18 cellular contexts compared by ENCODE assay signal in the genomic region with DNA sequence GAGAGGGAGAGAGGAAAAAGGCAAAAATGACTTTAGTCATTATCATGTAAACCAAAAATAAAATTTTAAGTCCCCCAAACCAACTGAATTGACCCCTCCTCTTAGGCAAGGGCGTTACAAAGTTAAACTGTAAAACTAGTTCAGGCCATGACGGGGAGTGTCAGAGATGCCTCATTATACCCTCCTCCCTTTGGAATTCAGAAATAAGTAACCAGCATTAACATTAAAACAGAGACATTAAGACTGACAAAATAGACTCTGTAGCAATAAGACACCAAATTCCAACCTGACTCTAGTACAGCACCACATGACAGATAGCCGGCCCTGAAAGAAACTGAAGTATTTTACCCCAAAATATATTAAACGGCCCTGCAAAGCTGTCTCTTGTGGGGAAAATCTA.
A peak's percentile ranks its signal among the peaks of the same experiment; 100 is the strongest.
DNase-seq lines count a peak whose midpoint lies in the region; ATAC-seq, FAIRE-seq and TF ChIP-seq lines count a peak whose summit lies in the region.
"Had no signal": no experiment of that assay in that cellular context is flagged by ENCODE, and none has a peak within 500 bp of the region (broad histone marks: within the 10 kb centered on the region; RNA-seq: fewer than 3 reads in every experiment).

No MANE protein-coding gene starts in this region.

- no CpG with 5 or more reads among the region's 4 CpGs for WGBS in mesendoderm (ENCODE audit: extremely low coverage, insufficient coverage, low lambda C conversion rate)

- no peak overlapping the region for H2BK120ac ChIP-seq in mesendoderm (ENCODE audit: low read depth, low read length)

- peaks cover 13% of the 10 kb centered on the region for H3K4me1 Mint-ChIP-seq in GM23338
- peaks cover 0 to 2% (median 0%) of the 10 kb centered on the region in 4 donors for H3K4me1 Mint-ChIP-seq in naive thymus-derived CD8-positive, alpha-beta T cell
- H3K4me1 Mint-ChIP-seq: CD8-positive, alpha-beta memory T cell; IgD-negative memory B cell had no signal

- peak; percentile 71 for FAIRE-seq in kidney (lab: Jason Lieb, UNC)
- FAIRE-seq: GM18507, H1 had no signal

- H3K4me2 ChIP-seq in GM23338 (peak overlapping the region; percentile 58), mesendoderm (ENCODE audit: low read length) (no peak overlapping the region)
- H3K4me2 ChIP-seq: BLaER1 had no signal

- peaks cover 10% of the 10 kb centered on the region; the same call in 1 of the 2 replicates for H3K9me2 ChIP-seq in GM23338 (ENCODE audit: insufficient read depth)

- no peak overlapping the region for H2AK5ac ChIP-seq in mesendoderm (ENCODE audit: low read length)

- H3K27ac ChIP-seq in GM23338 (ENCODE audit: low read depth), result peak overlapping the region; percentile 83
- peak overlapping the region; percentile 71; the same call in 1 of the 2 replicates for H3K27ac ChIP-seq in SK-N-MC
- peak overlapping the region; percentile 51 to 65 for H3K27ac ChIP-seq in kidney (ENCODE audit: low read depth in 2 of 2, low read length in 2 of 2)
- peak overlapping the region; percentile 44 for H3K27ac ChIP-seq in mesendoderm (ENCODE audit: low read depth, low read length)
- H3K27ac ChIP-seq: BLaER1, HL-60 had no signal

- no peaks in the 10 kb centered on the region for H4K20me1 ChIP-seq in GM23338 (replicated peaks; ENCODE audit: insufficient read depth)
- H4K20me1 ChIP-seq: BLaER1 had no signal

- H4K8ac ChIP-seq in mesendoderm (ENCODE audit: low read depth, low read length), result peak overlapping the region; percentile 86

- H3K79me2 ChIP-seq in GM23338 (replicated peaks; ENCODE audit: insufficient read depth) (no peaks in the 10 kb centered on the region), mesendoderm (ENCODE audit: control insufficient read depth, insufficient read depth, low read length) (no peaks in the 10 kb centered on the region)

- intact Hi-C loops in kidney (cut with DNase I) (no loop called here), sciatic nerve (cut with DNase I) (no loop called here)

- no peak overlapping the region for H3K23ac ChIP-seq in mesendoderm (ENCODE audit: low read length)

- H3K9me3 ChIP-seq in SK-N-MC (ENCODE audit: low read depth, low read length), result no peaks in the 10 kb centered on the region
- no peaks in the 10 kb centered on the region for H3K9me3 ChIP-seq in kidney (ENCODE audit: control insufficient read depth in 1 of 2, low read length in 2 of 2)
- H3K9me3 ChIP-seq: BLaER1, Caco-2 had no signal

- peak overlapping the region; percentile 39 for H3K18ac ChIP-seq in mesendoderm (ENCODE audit: low read length)

- no peak overlapping the region for H3K4ac ChIP-seq in mesendoderm (ENCODE audit: low read depth, low read length)

- no peak overlapping the region for H4K5ac ChIP-seq in mesendoderm (ENCODE audit: low read length)

- H2BK15ac ChIP-seq in mesendoderm (replicated peaks; ENCODE audit: low read depth), result no peak overlapping the region

- H3K9ac ChIP-seq in SK-N-MC (ENCODE audit: insufficient read length) (no peak overlapping the region), kidney (ENCODE audit: low read length in 2 of 2) (no peak overlapping the region), mesendoderm (ENCODE audit: low read length) (no peak overlapping the region)
- H3K9ac ChIP-seq: BLaER1 had no signal

- POLR2A ChIA-PET in naive thymus-derived CD8-positive, alpha-beta T cell (lab: Charles Lee), result no interaction called here

- no peak; the same call in 1 of the 3 replicates for ATAC-seq in GM23338
- no peak for ATAC-seq in naive thymus-derived CD8-positive, alpha-beta T cell
- no peak for ATAC-seq in sciatic nerve
- no peak for ATAC-seq in GM19035 (IDR thresholded peaks at IDR 0.05; ENCODE audit: unreplicated experiment)

- in situ Hi-C loops in GM13976 (cut with MboI; ENCODE audit: low sequenced_read_pairs, unreplicated experiment), result no loop called here

- TF ChIP-seq CTCF in GM23338 (conservative IDR thresholded peaks at IDR 0.05; ENCODE audit: low read depth in 2 of 2), result no peak
- no peak for TF ChIP-seq CTCF in kidney (IDR thresholded peaks at IDR 0.05; ENCODE audit: borderline replicate concordance, extremely low read depth, insufficient read depth)
- TF ChIP-seq CTCF in GM13976 (IDR thresholded peaks at IDR 0.05; ENCODE audit: borderline replicate concordance, control extremely low read depth, extremely low read depth, insufficient read depth, missing control alignments), result no peak

- H2AFZ ChIP-seq in GM23338, result no peak overlapping the region

- DNase-seq in GM23338 (ENCODE audit: low spot score) (no peak), SK-N-MC (ENCODE audit: low read depth, low spot score) (no peak), kidney (no peak), mesendoderm (no peak), sciatic nerve (ENCODE audit: low spot score) (no peak), GM13976 (ENCODE audit: low spot score) (no peak)
- DNase-seq in naive thymus-derived CD8-positive, alpha-beta T cell, result no peak
- DNase-seq: 8988T; AML-193; Caco-2; CD8-positive, alpha-beta memory T cell; DMS53 had no signal

- H3K4me1 ChIP-seq in GM23338 (ENCODE audit: insufficient read depth) (peaks cover 27% of the 10 kb centered on the region), kidney (ENCODE audit: control insufficient read depth in 1 of 2, insufficient read depth in 1 of 2, low read depth in 1 of 2, low read length in 2 of 2) (peaks cover 4 to 21% of the 10 kb centered on the region in 2 donors), mesendoderm (ENCODE audit: control insufficient read depth, low read depth, low read length) (peaks cover 3% of the 10 kb centered on the region)
- H3K4me1 ChIP-seq: BLaER1 had no signal

- H3K27me3 ChIP-seq in GM23338 (ENCODE audit: insufficient read depth), result no peaks in the 10 kb centered on the region
- no peaks in the 10 kb centered on the region for H3K27me3 ChIP-seq in mesendoderm (ENCODE audit: insufficient read depth, low read length, poor library complexity)
- H3K27me3 ChIP-seq: BLaER1 had no signal

- no peak overlapping the region for H3K4me3 ChIP-seq in GM23338
- peak overlapping the region; percentile 34 for H3K4me3 ChIP-seq in SK-N-MC
- H3K4me3 ChIP-seq in kidney (ENCODE audit: low read length in 2 of 2), result no peak overlapping the region
- no peak overlapping the region for H3K4me3 ChIP-seq in mesendoderm (ENCODE audit: low read length)
- H3K4me3 ChIP-seq: BLaER1 had no signal

- H3K36me3 Mint-ChIP-seq in GM23338 (ENCODE audit: low read depth), result peaks cover 17% of the 10 kb centered on the region; the same call in 2 of the 3 replicates
- H3K36me3 Mint-ChIP-seq in naive thymus-derived CD8-positive, alpha-beta T cell, result no peaks in the 10 kb centered on the region
- H3K36me3 Mint-ChIP-seq: CD8-positive, alpha-beta memory T cell; IgD-negative memory B cell had no signal

- no peaks in the 10 kb centered on the region for H3F3A ChIP-seq in GM23338 (replicated peaks; ENCODE audit: low read depth)

- peaks cover 21% of the 10 kb centered on the region for H3K9me3 Mint-ChIP-seq in GM23338
- H3K9me3 Mint-ChIP-seq in naive thymus-derived CD8-positive, alpha-beta T cell, result peaks cover 0 to 1% (median 0%) of the 10 kb centered on the region in 9 donors
- H3K9me3 Mint-ChIP-seq: IgD-negative memory B cell had no signal

- no peak overlapping the region for H3K4me3 Mint-ChIP-seq in GM23338
- no peak overlapping the region for H3K4me3 Mint-ChIP-seq in naive thymus-derived CD8-positive, alpha-beta T cell
- H3K4me3 Mint-ChIP-seq: CD8-positive, alpha-beta memory T cell; IgD-negative memory B cell had no signal

- no peak overlapping the region for H3K56ac ChIP-seq in mesendoderm (ENCODE audit: low read length)

- no peak overlapping the region for H2BK5ac ChIP-seq in mesendoderm (ENCODE audit: low read length)

- H3K27ac Mint-ChIP-seq in GM23338, result no peak overlapping the region
- H3K27ac Mint-ChIP-seq in naive thymus-derived CD8-positive, alpha-beta T cell, result no peak overlapping the region
- H3K27ac Mint-ChIP-seq: CD8-positive, alpha-beta memory T cell; IgD-negative memory B cell had no signal

- no peaks in the 10 kb centered on the region for H3K79me1 ChIP-seq in mesendoderm (ENCODE audit: low read length)

- no peaks in the 10 kb centered on the region for H3K36me3 ChIP-seq in GM23338 (ENCODE audit: insufficient read depth)
- peaks cover 9% of the 10 kb centered on the region; the same call in 1 of the 2 replicates for H3K36me3 ChIP-seq in SK-N-MC (ENCODE audit: insufficient read depth, low read length)
- peaks cover 17 to 22% of the 10 kb centered on the region in 2 donors for H3K36me3 ChIP-seq in kidney (ENCODE audit: control insufficient read depth in 1 of 2, insufficient read depth in 2 of 2, low read length in 2 of 2)
- H3K36me3 ChIP-seq in mesendoderm (ENCODE audit: control insufficient read depth, insufficient read depth, low read length), result no peaks in the 10 kb centered on the region
- H3K36me3 ChIP-seq: BLaER1 had no signal

- H3K27me3 Mint-ChIP-seq in GM23338 (ENCODE audit: insufficient read depth, low read depth, poor library complexity), result peaks cover 3% of the 10 kb centered on the region
- H3K27me3 Mint-ChIP-seq in naive thymus-derived CD8-positive, alpha-beta T cell, result peaks cover 0 to 19% (median 3%) of the 10 kb centered on the region in 5 donors
- H3K27me3 Mint-ChIP-seq: CD8-positive, alpha-beta memory T cell; IgD-negative memory B cell had no signal

TF ChIP-seq in GM23338, 12 proteins besides CTCF, POLR2A, EP300 and RAD21:
- TF ChIP-seq ZNF331 (CRISPR knock-in tag; IDR thresholded peaks at IDR 0.05; ENCODE audit: low read depth), result no peak
- TF ChIP-seq, protein P1, sequence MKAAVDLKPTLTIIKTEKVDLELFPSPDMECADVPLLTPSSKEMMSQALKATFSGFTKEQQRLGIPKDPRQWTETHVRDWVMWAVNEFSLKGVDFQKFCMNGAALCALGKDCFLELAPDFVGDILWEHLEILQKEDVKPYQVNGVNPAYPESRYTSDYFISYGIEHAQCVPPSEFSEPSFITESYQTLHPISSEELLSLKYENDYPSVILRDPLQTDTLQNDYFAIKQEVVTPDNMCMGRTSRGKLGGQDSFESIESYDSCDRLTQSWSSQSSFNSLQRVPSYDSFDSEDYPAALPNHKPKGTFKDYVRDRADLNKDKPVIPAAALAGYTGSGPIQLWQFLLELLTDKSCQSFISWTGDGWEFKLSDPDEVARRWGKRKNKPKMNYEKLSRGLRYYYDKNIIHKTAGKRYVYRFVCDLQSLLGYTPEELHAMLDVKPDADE (IDR thresholded peaks at IDR 0.05), result no peak
- TF ChIP-seq POLR2AphosphoS5 (IDR thresholded peaks at IDR 0.05; ENCODE audit: low read depth), result no peak
- TF ChIP-seq ZNF114 (CRISPR knock-in tag; IDR thresholded peaks at IDR 0.05), result no peak
- TF ChIP-seq EZH2 (IDR thresholded peaks at IDR 0.05; ENCODE audit: low read depth, unreplicated experiment), result no peak
